In genomic region chr12:127065595-127065994, GRCh38 we compare ENCODE assay signal across 35 cellular contexts.
"Had no signal": no experiment of that assay in that cellular context is flagged by ENCODE, and none has a peak within 500 bp of the region (broad histone marks: within the 10 kb centered on the region; RNA-seq: fewer than 3 reads in every experiment).

No MANE protein-coding gene starts in this region.

- H3K27me3 ChIP-seq: MG63 had no signal

- H3K9me3 ChIP-seq: MG63 had no signal

- H3K4me3 ChIP-seq: MG63 had no signal

- H3K36me3 ChIP-seq: MG63 had no signal

- DNase-seq: Karpas-422, Kasumi-1, MG63, MM.1S, MV-4-11, NCI-H1048, NCI-H1092, NCI-H1092 treated with DMSO at 0.1 percent for 48 hours, NCI-H1105, NCI-H1105 treated with DMSO at 0.1 percent for 48 hours, NCI-H1417, NCI-H1417 treated with DMSO at 0.1 percent for 48 hours, NCI-H1436, NCI-H1436 treated with DMSO at 0.1 percent for 48 hours, NCI-H146, NCI-H1694, NCI-H1694 treated with DMSO at 0.1 percent for 48 hours, NCI-H187, NCI-H187 treated with DMSO at 0.1 percent for 48 hours, NCI-H1930, NCI-H2029, NCI-H2029 treated with DMSO at 0.1 percent for 48 hours, NCI-H2081, NCI-H2081 treated with DMSO at 0.1 percent for 48 hours, NCI-H2107, NCI-H2171, NCI-H2171 treated with DMSO at 0.1 percent for 48 hours, NCI-H2227 treated with DMSO at 0.1 percent for 48 hours, NCI-H226, NCI-H345, NCI-H446, NCI-H446 treated with DMSO at 0.1 percent for 48 hours, NCI-H510A, NCI-H510A treated with DMSO at 0.1 percent for 48 hours, NCI-H524 had no signal
